16 cellular contexts compared by ENCODE assay signal in genomic region chr9:27398982-27399653, GRCh38.
"Had no signal": no experiment of that assay in that cellular context is flagged by ENCODE, and none has a peak within 500 bp of the region (broad histone marks: within the 10 kb centered on the region; RNA-seq: fewer than 3 reads in every experiment).

No MANE protein-coding gene starts in this region.

- H3K36me3 Mint-ChIP-seq: activated naive CD8-positive, alpha-beta T cell treated with anti-CD3 and anti-CD28 coated beads for 36 hours had no signal

- H3K27ac Mint-ChIP-seq: activated CD4-positive, alpha-beta memory T cell treated with anti-CD3 and anti-CD28 coated beads, Interleukin-2, amount 10 ng/mL, durations not matched to agents 7 days and 5 days; activated CD4-positive, alpha-beta T cell treated with anti-CD3 and anti-CD28 coated beads for 36 hours; activated naive CD8-positive, alpha-beta T cell treated with anti-CD3 and anti-CD28 coated beads for 36 hours; dendritic cell treated with granulocyte-macrophage colony-stimulating factor and Interleukin-4, amounts not matched to agents 40 ng/mL and 50 ng/mL, for 4 days; effector memory CD8-positive, alpha-beta T cell had no signal

- H3K4me1 Mint-ChIP-seq: activated CD4-positive, alpha-beta memory T cell treated with anti-CD3 and anti-CD28 coated beads, Interleukin-2, amount 10 ng/mL, durations not matched to agents 7 days and 5 days; activated CD4-positive, alpha-beta T cell treated with anti-CD3 and anti-CD28 coated beads for 36 hours; activated naive CD8-positive, alpha-beta T cell treated with anti-CD3 and anti-CD28 coated beads for 36 hours had no signal

- H3K27me3 Mint-ChIP-seq: activated CD4-positive, alpha-beta T cell treated with anti-CD3 and anti-CD28 coated beads for 36 hours; activated naive CD8-positive, alpha-beta T cell treated with anti-CD3 and anti-CD28 coated beads for 36 hours; dendritic cell treated with granulocyte-macrophage colony-stimulating factor and Interleukin-4, amounts not matched to agents 40 ng/mL and 50 ng/mL, for 4 days had no signal

- H3K4me3 Mint-ChIP-seq: activated CD4-positive, alpha-beta memory T cell treated with anti-CD3 and anti-CD28 coated beads, Interleukin-2, amount 10 ng/mL, durations not matched to agents 7 days and 5 days; activated CD4-positive, alpha-beta T cell treated with anti-CD3 and anti-CD28 coated beads for 36 hours; activated naive CD8-positive, alpha-beta T cell treated with anti-CD3 and anti-CD28 coated beads for 36 hours; dendritic cell treated with granulocyte-macrophage colony-stimulating factor and Interleukin-4, amounts not matched to agents 40 ng/mL and 50 ng/mL, for 4 days; effector memory CD8-positive, alpha-beta T cell; neural crest cell had no signal

- H3K9me3 Mint-ChIP-seq: activated CD4-positive, alpha-beta memory T cell treated with anti-CD3 and anti-CD28 coated beads, Interleukin-2, amount 10 ng/mL, durations not matched to agents 7 days and 5 days; activated naive CD8-positive, alpha-beta T cell treated with anti-CD3 and anti-CD28 coated beads for 36 hours; dendritic cell treated with granulocyte-macrophage colony-stimulating factor and Interleukin-4, amounts not matched to agents 40 ng/mL and 50 ng/mL, for 4 days; effector memory CD8-positive, alpha-beta T cell; neural crest cell had no signal

- DNase-seq: activated CD4-positive, alpha-beta memory T cell treated with anti-CD3 and anti-CD28 coated beads, Interleukin-2, amount 10 ng/mL, durations not matched to agents 7 days and 5 days; activated CD4-positive, alpha-beta T cell treated with anti-CD3 and anti-CD28 coated beads for 36 hours; activated gamma-delta T cell treated with Interleukin-2 at 50 U/mL for 16 hours; activated naive CD8-positive, alpha-beta T cell treated with anti-CD3 and anti-CD28 coated beads for 36 hours; activated T-cell treated with anti-CD3 and anti-CD28 coated beads, Interleukin-2, amount 50 U/mL, for 48 hours; anterior cingulate cortex; cerebellar nuclear complex; effector memory CD8-positive, alpha-beta T cell; left ventricle myocardium inferior; mesenchymal stem cell; stimulated activated CD4-positive, alpha-beta T cell treated with anti-CD3 and anti-CD28 coated beads, Interleukin-15, amount 100 ng/mL, for 24 hours; stimulated activated CD4-positive, alpha-beta T cell treated with anti-CD3 and anti-CD28 coated beads, Interleukin-4, amount 100 ng/mL, for 4 hours; stomach; uterus had no signal
